In genomic region chr19:8513687-8514504, GRCh38 we compare ENCODE assay signal across 8 cellular contexts. TPM values are rescaled to one million over a fixed set of nuclear protein-coding genes. Genes with fewer than 3 reads are reported as not detected.
A peak's percentile ranks its signal among the peaks of the same experiment; 100 is the strongest.
DNase-seq lines count a peak whose midpoint lies in the region; ATAC-seq and TF ChIP-seq lines count a peak whose summit lies in the region.

Gene ZNF414 (minus strand): TSS chr19:8514167. CDS start chr19:8514046, 121 bp downstream.

- H3K36me3 ChIP-seq in suprapubic skin: peaks cover 11% of the 10 kb centered on the region

- no peaks in the 10 kb centered on the region for H3K27me3 Mint-ChIP-seq in activated naive CD4-positive, alpha-beta T cell treated with anti-CD3 and anti-CD28 coated beads, Interleukin-2, amount 50 U/mL, for 24 hours

- no peaks in the 10 kb centered on the region for H3K9me3 Mint-ChIP-seq in activated naive CD4-positive, alpha-beta T cell treated with anti-CD3 and anti-CD28 coated beads, Interleukin-2, amount 50 U/mL, for 24 hours

- peak within 1 kb of the TSS; percentile 95 for H3K4me3 Mint-ChIP-seq in activated naive CD4-positive, alpha-beta T cell treated with anti-CD3 and anti-CD28 coated beads, Interleukin-2, amount 50 U/mL, for 24 hours

- peak; percentile 100 for DNase-seq in GM10266 (ENCODE audit: extremely low spot score)
- DNase-seq in NCI-H1105 (lab: John Stamatoyannopoulos, UW): peak; percentile 95
- peak; percentile 95 for DNase-seq in SKM-1 (lab: John Stamatoyannopoulos, UW; ENCODE audit: unreplicated experiment)
- peak; percentile 91 for DNase-seq in globus pallidus (ENCODE audit: low spot score)
- DNase-seq in nucleus accumbens (lab: John Stamatoyannopoulos, UW): peak; percentile 57 to 99 (median 94)
- peak; percentile 98 to 99 for DNase-seq in suprapubic skin (ENCODE audit: low spot score in 2 of 2)

- H3K9me3 ChIP-seq in suprapubic skin: no peaks in the 10 kb centered on the region

- no peak for TF ChIP-seq EP300 in suprapubic skin (IDR thresholded peaks at IDR 0.05)

- peaks cover 2% of the 10 kb centered on the region for H3K36me3 Mint-ChIP-seq in activated naive CD4-positive, alpha-beta T cell treated with anti-CD3 and anti-CD28 coated beads, Interleukin-2, amount 50 U/mL, for 24 hours

- ATAC-seq in HG02623 (IDR thresholded peaks at IDR 0.05; ENCODE audit: unreplicated experiment): peak; percentile 86

- H3K4me1 ChIP-seq in suprapubic skin: peaks cover 46% of the 10 kb centered on the region

- TF ChIP-seq POLR2A in suprapubic skin (IDR thresholded peaks at IDR 0.05): peak in 1 of 2 donors; percentile 45

- H3K27ac Mint-ChIP-seq in activated naive CD4-positive, alpha-beta T cell treated with anti-CD3 and anti-CD28 coated beads, Interleukin-2, amount 50 U/mL, for 24 hours: peak within 1 kb of the TSS; percentile 99

- WGBS in suprapubic skin: 2% methylated on average over 24 of the region's 70 CpGs

- no peak for TF ChIP-seq CTCF in GM10266 (IDR thresholded peaks at IDR 0.05; ENCODE audit: control insufficient read depth, insufficient read depth, low read depth, missing control alignments)
- no peak for TF ChIP-seq CTCF in suprapubic skin (IDR thresholded peaks at IDR 0.05)

- peaks cover 58% of the 10 kb centered on the region for H3K4me1 Mint-ChIP-seq in activated naive CD4-positive, alpha-beta T cell treated with anti-CD3 and anti-CD28 coated beads, Interleukin-2, amount 50 U/mL, for 24 hours

- H3K27ac ChIP-seq in suprapubic skin: peak within 1 kb of the TSS; percentile 100

- H3K27me3 ChIP-seq in suprapubic skin: no peaks in the 10 kb centered on the region

- H3K4me3 ChIP-seq in suprapubic skin: peak within 1 kb of the TSS; percentile 90

RNA-seq across cellular contexts. Expression of gene ZNF414, which starts in this region (rescaled TPM):
- total RNA-seq in suprapubic skin: 10 to 100 TPM; 10.4 to 43.7 (median 18.0) TPM

Comparison
In these comparisons a context has a peak if more than half of its experiments do, and no peak if none do; other contexts are left out.
1. Peak in every context shown above with its lines: DNase-seq, ATAC-seq, H3K4me3 ChIP-seq and H3K27ac ChIP-seq.